ENCODE assay signal across 28 cellular contexts in genomic region chr20:41118632-41119031, GRCh38. TPM values are rescaled to one million over a fixed set of nuclear protein-coding genes. Genes with fewer than 3 reads are reported as not detected.
DNase-seq lines count a peak whose midpoint lies in the region; ATAC-seq and TF ChIP-seq lines count a peak whose summit lies in the region.
"Had no signal": no experiment of that assay in that cellular context is flagged by ENCODE, and none has a peak within 500 bp of the region (broad histone marks: within the 10 kb centered on the region; RNA-seq: fewer than 3 reads in every experiment).

No MANE protein-coding gene starts in this region.

- peaks cover 99% of the 10 kb centered on the region for H3K36me3 ChIP-seq in RWPE2 (ENCODE audit: low read depth)

- TF ChIP-seq CTCF in RWPE2 (IDR thresholded peaks at IDR 0.05; ENCODE audit: poor library complexity, severe bottlenecking) (no peak), nephron progenitor cell (IDR thresholded peaks at IDR 0.05) (no peak)

- H3K9me3 ChIP-seq in RWPE2 (ENCODE audit: severe bottlenecking) = no peaks in the 10 kb centered on the region
- H3K9me3 ChIP-seq: esophagus squamous epithelium, spleen, tibial nerve had no signal

- peaks cover 19% of the 10 kb centered on the region for H3K4me1 Mint-ChIP-seq in activated CD4-positive, alpha-beta T cell treated with anti-CD3 and anti-CD28 coated beads, Interleukin-2, amount 10 ng/mL, durations not matched to agents 7 days and 5 days
- peaks cover 6% of the 10 kb centered on the region for H3K4me1 Mint-ChIP-seq in activated CD4-positive, alpha-beta T cell treated with anti-CD3 and anti-CD28 coated beads for 36 hours
- H3K4me1 Mint-ChIP-seq in nephron progenitor cell = no peaks in the 10 kb centered on the region
- H3K4me1 Mint-ChIP-seq: activated B cell treated with CpG ODN at 0.5 μM for 24 hours, natural killer cell had no signal

- peak; percentile 4 for DNase-seq in activated CD4-positive, alpha-beta T cell treated with anti-CD3 and anti-CD28 coated beads, Interleukin-2, amount 10 ng/mL, durations not matched to agents 7 days and 5 days
- no peak for DNase-seq in activated CD4-positive, alpha-beta T cell treated with anti-CD3 and anti-CD28 coated beads for 36 hours
- DNase-seq in RWPE2 (ENCODE audit: low spot score) (peak; percentile 69), epithelial cell of prostate (ENCODE audit: low read depth, low spot score) (no peak), nephron progenitor cell (no peak), OCI-M1 (lab: John Stamatoyannopoulos, UW) (no peak), NCI-H1417 (lab: John Stamatoyannopoulos, UW) (no peak), GOT3 (lab: John Stamatoyannopoulos, UW) (no peak)
- DNase-seq: 8988T; activated B cell treated with CpG ODN at 0.5 μM for 24 hours; activated naive CD4-positive, alpha-beta T cell; activated T-cell treated with anti-CD3 and anti-CD28 coated beads, Interleukin-2, amount 50 U/mL, for 1 hour; cerebellar nuclear complex; DMS53; effector memory CD8-positive, alpha-beta T cell; esophagus squamous epithelium; Kasumi-1; left cardiac atrium; mesendoderm; natural killer cell; NCI-H1092; NCI-H2029 treated with DMSO at 0.1 percent for 48 hours; NCI-H524; retina; spleen; stimulated activated CD4-positive, alpha-beta T cell treated with anti-CD3 and anti-CD28 coated beads, Interleukin-4, amount 100 ng/mL, for 24 hours; stimulated activated naive CD8-positive, alpha-beta T cell treated with anti-CD3 and anti-CD28 coated beads, Interleukin-15, Interleukin-2, amounts not matched to agents 100 U/mL and 50 U/mL, for 24 hours had no signal

- no peak overlapping the region for H3K4me3 ChIP-seq in RWPE2 (ENCODE audit: severe bottlenecking)
- H3K4me3 ChIP-seq: esophagus squamous epithelium, spleen, tibial nerve had no signal

- H3K27me3 Mint-ChIP-seq in activated CD4-positive, alpha-beta T cell treated with anti-CD3 and anti-CD28 coated beads, Interleukin-2, amount 10 ng/mL, durations not matched to agents 7 days and 5 days = no peaks in the 10 kb centered on the region
- H3K27me3 Mint-ChIP-seq in activated CD4-positive, alpha-beta T cell treated with anti-CD3 and anti-CD28 coated beads for 36 hours = no peaks in the 10 kb centered on the region
- H3K27me3 Mint-ChIP-seq in nephron progenitor cell (ENCODE audit: low read depth, poor library complexity) = peaks cover 3% of the 10 kb centered on the region
- H3K27me3 Mint-ChIP-seq: activated B cell treated with CpG ODN at 0.5 μM for 24 hours; effector memory CD8-positive, alpha-beta T cell had no signal

- peaks cover 67% of the 10 kb centered on the region for H3K36me3 Mint-ChIP-seq in activated CD4-positive, alpha-beta T cell treated with anti-CD3 and anti-CD28 coated beads, Interleukin-2, amount 10 ng/mL, durations not matched to agents 7 days and 5 days (ENCODE audit: low read depth)
- H3K36me3 Mint-ChIP-seq in activated CD4-positive, alpha-beta T cell treated with anti-CD3 and anti-CD28 coated beads for 36 hours (ENCODE audit: low read depth) = peaks cover 51% of the 10 kb centered on the region
- H3K36me3 Mint-ChIP-seq in nephron progenitor cell (ENCODE audit: low read depth) = peaks cover 86% of the 10 kb centered on the region

- ATAC-seq in activated CD4-positive, alpha-beta T cell treated with anti-CD3 and anti-CD28 coated beads for 36 hours = no peak
- no peak for ATAC-seq in RWPE2 (ENCODE audit: low read depth)
- ATAC-seq: effector memory CD8-positive, alpha-beta T cell; left cardiac atrium; natural killer cell; stimulated activated naive CD8-positive, alpha-beta T cell treated with anti-CD3 and anti-CD28 coated beads, Interleukin-15, Interleukin-2, amounts not matched to agents 100 U/mL and 50 U/mL, for 24 hours had no signal

- no peak overlapping the region for H3K4me3 Mint-ChIP-seq in activated CD4-positive, alpha-beta T cell treated with anti-CD3 and anti-CD28 coated beads, Interleukin-2, amount 10 ng/mL, durations not matched to agents 7 days and 5 days
- no peak overlapping the region for H3K4me3 Mint-ChIP-seq in activated CD4-positive, alpha-beta T cell treated with anti-CD3 and anti-CD28 coated beads for 36 hours
- no peak overlapping the region for H3K4me3 Mint-ChIP-seq in nephron progenitor cell
- H3K4me3 Mint-ChIP-seq: activated B cell treated with CpG ODN at 0.5 μM for 24 hours; effector memory CD8-positive, alpha-beta T cell; natural killer cell had no signal

- no peaks in the 10 kb centered on the region for H3K9me3 Mint-ChIP-seq in activated CD4-positive, alpha-beta T cell treated with anti-CD3 and anti-CD28 coated beads, Interleukin-2, amount 10 ng/mL, durations not matched to agents 7 days and 5 days
- no peaks in the 10 kb centered on the region for H3K9me3 Mint-ChIP-seq in activated CD4-positive, alpha-beta T cell treated with anti-CD3 and anti-CD28 coated beads for 36 hours (ENCODE audit: low read depth)
- no peaks in the 10 kb centered on the region for H3K9me3 Mint-ChIP-seq in nephron progenitor cell
- H3K9me3 Mint-ChIP-seq: activated B cell treated with CpG ODN at 0.5 μM for 24 hours; effector memory CD8-positive, alpha-beta T cell; natural killer cell had no signal

- H3K27me3 ChIP-seq in RWPE2 (ENCODE audit: insufficient read depth, poor library complexity, severe bottlenecking) = no peaks in the 10 kb centered on the region
- H3K27me3 ChIP-seq: esophagus squamous epithelium, spleen, tibial nerve had no signal

- POLR2A ChIA-PET in activated CD4-positive, alpha-beta T cell treated with anti-CD3 and anti-CD28 coated beads, Interleukin-2, amount 10 ng/mL, durations not matched to agents 7 days and 5 days (lab: Charles Lee) = no interaction called here
- POLR2A ChIA-PET in activated CD4-positive, alpha-beta T cell treated with anti-CD3 and anti-CD28 coated beads for 36 hours (lab: Charles Lee) = interaction anchor here (0.6 to 0.7 kb wide), 3 partner anchors 22 to 193 kb away, joined by 3 read pairs; no protein-coding TSS in a partner anchor

- H3K4me1 ChIP-seq in RWPE2 (ENCODE audit: insufficient read depth, poor library complexity, severe bottlenecking) = peaks cover 6% of the 10 kb centered on the region
- H3K4me1 ChIP-seq: esophagus squamous epithelium had no signal

- intact Hi-C loops in activated CD4-positive, alpha-beta T cell treated with anti-CD3 and anti-CD28 coated beads for 36 hours (cut with DNase I, micrococcal nuclease) = no loop called here

- H3K27ac Mint-ChIP-seq in activated CD4-positive, alpha-beta T cell treated with anti-CD3 and anti-CD28 coated beads, Interleukin-2, amount 10 ng/mL, durations not matched to agents 7 days and 5 days = no peak overlapping the region
- no peak overlapping the region for H3K27ac Mint-ChIP-seq in activated CD4-positive, alpha-beta T cell treated with anti-CD3 and anti-CD28 coated beads for 36 hours
- H3K27ac Mint-ChIP-seq in nephron progenitor cell = peak overlapping the region; percentile 20
- H3K27ac Mint-ChIP-seq: activated B cell treated with CpG ODN at 0.5 μM for 24 hours; effector memory CD8-positive, alpha-beta T cell; natural killer cell had no signal

- CTCF ChIA-PET in activated CD4-positive, alpha-beta T cell treated with anti-CD3 and anti-CD28 coated beads, Interleukin-2, amount 10 ng/mL, durations not matched to agents 7 days and 5 days (lab: Charles Lee) = interaction anchor here (2.5 kb wide), 1 partner anchor 16 kb away, joined by 9 read pairs; no protein-coding TSS in a partner anchor
- CTCF ChIA-PET in activated CD4-positive, alpha-beta T cell treated with anti-CD3 and anti-CD28 coated beads for 36 hours (lab: Charles Lee) = interaction anchor here (0.6 to 1.7 kb wide), 3 partner anchors 37 to 226 kb away, joined by 3 to 8 read pairs (median 3); no protein-coding TSS in a partner anchor

- H3K27ac ChIP-seq in RWPE2 (ENCODE audit: poor library complexity, severe bottlenecking) (no peak overlapping the region), epithelial cell of prostate (peak overlapping the region; percentile 7)
- H3K27ac ChIP-seq: esophagus squamous epithelium, spleen had no signal

RNA-seq across cellular contexts. Expression of gene PLCG1, which starts 18.7 kb away (rescaled TPM):
- total RNA-seq in activated CD4-positive, alpha-beta T cell treated with anti-CD3 and anti-CD28 coated beads, Interleukin-2, amount 10 ng/mL, durations not matched to agents 7 days and 5 days = 100 to 1,000 TPM; 395 to 443 TPM
- 100 to 1,000 TPM; 185 to 230 TPM for total RNA-seq in activated CD4-positive, alpha-beta T cell treated with anti-CD3 and anti-CD28 coated beads for 36 hours

Comparison
In these comparisons a context has a peak if more than half of its experiments do, and no peak if none do; other contexts are left out.
1. DNase-seq: peak in activated CD4-positive, alpha-beta T cell treated with anti-CD3 and anti-CD28 coated beads, Interleukin-2, amount 10 ng/mL, durations not matched to agents 7 days and 5 days (single experiment) and RWPE2 (single experiment); none in activated CD4-positive, alpha-beta T cell treated with anti-CD3 and anti-CD28 coated beads for 36 hours (single experiment), epithelial cell of prostate (single experiment), nephron progenitor cell (single experiment), OCI-M1 (single experiment), NCI-H1417 (0 of 3) and GOT3 (single experiment).